ENCODE assay signal across 1 cellular context in the genomic region with DNA sequence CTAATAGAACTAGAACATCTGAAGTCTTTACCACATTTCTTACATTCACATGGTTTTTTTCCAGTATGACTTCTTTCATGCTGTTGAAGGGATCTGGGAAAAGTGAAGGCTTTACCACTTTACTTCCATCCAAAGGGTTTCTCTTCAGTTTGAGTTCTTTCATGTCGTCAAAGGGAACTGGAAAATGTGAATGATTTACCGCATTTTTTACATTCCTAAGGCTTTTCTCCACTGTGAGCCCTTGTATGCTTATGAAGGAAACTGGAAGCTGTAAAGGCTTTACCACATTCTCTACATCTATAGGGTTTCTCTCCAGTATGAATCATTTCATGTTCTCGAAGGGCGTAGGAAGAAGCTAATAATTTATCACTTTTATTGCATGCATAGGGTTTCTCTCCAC.
TF ChIP-seq lines count a peak whose summit lies in the region.

No MANE protein-coding gene starts in this region.

TF ChIP-seq in HCT116, 20 proteins besides CTCF, POLR2A, EP300 and RAD21 (continued from another document):
- TF ChIP-seq REST (IDR thresholded peaks at IDR 0.05; ENCODE audit: low read depth) = no peak
- TF ChIP-seq ZFX (IDR thresholded peaks at IDR 0.05) = no peak
- TF ChIP-seq YY1 (IDR thresholded peaks at IDR 0.05; ENCODE audit: extremely low read depth, insufficient replicate concordance, low read depth, low read length) = no peak
- no peak for TF ChIP-seq SIN3A (IDR thresholded peaks at IDR 0.05; ENCODE audit: low read depth)
- TF ChIP-seq, protein P1, sequence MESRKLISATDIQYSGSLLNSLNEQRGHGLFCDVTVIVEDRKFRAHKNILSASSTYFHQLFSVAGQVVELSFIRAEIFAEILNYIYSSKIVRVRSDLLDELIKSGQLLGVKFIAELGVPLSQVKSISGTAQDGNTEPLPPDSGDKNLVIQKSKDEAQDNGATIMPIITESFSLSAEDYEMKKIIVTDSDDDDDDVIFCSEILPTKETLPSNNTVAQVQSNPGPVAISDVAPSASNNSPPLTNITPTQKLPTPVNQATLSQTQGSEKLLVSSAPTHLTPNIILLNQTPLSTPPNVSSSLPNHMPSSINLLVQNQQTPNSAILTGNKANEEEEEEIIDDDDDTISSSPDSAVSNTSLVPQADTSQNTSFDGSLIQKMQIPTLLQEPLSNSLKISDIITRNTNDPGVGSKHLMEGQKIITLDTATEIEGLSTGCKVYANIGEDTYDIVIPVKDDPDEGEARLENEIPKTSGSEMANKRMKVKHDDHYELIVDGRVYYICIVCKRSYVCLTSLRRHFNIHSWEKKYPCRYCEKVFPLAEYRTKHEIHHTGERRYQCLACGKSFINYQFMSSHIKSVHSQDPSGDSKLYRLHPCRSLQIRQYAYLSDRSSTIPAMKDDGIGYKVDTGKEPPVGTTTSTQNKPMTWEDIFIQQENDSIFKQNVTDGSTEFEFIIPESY (IDR thresholded peaks at IDR 0.05; ENCODE audit: extremely low read depth, insufficient replicate concordance, low read length) = no peak
